Comparison of ENCODE assay signal across 8 cellular contexts in the genomic region with DNA sequence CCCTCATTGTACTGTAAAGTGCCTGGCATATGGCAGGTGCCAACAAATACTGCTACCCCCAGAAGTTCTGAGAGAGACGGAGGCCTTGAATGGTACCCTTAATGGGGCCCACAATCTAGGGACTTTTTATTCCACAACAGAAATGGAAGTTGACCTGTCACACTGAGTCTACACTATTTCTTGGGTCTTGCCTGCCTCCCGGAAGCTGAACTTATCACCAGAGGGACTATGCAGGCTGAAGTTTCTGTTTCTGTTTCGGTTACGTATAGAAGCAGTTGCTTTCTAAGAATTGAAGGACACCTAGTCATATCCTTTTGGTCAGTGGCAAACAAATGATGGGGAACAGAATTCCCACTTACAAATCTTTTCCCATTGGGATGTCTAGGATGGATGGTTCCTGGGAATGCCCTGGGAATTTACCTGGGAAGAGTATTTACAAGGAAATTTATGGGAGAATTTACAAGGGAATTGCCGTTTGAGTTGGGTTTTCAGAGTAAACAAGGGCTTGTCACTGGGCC.
DNase-seq lines count a peak whose midpoint lies in the region; ATAC-seq, FAIRE-seq and TF ChIP-seq lines count a peak whose summit lies in the region.

No MANE protein-coding gene starts in this region.

- H3K9me2 ChIP-seq in GM23248 (ENCODE audit: insufficient read depth) = no peaks in the 10 kb centered on the region

- no peaks in the 10 kb centered on the region for H3K36me3 Mint-ChIP-seq in dendritic cell treated with granulocyte-macrophage colony-stimulating factor and Interleukin-4, amounts not matched to agents 40 ng/mL and 50 ng/mL, for 4 days (ENCODE audit: low read depth)

- H3F3A ChIP-seq in GM23248 (ENCODE audit: insufficient read depth) = peaks cover 33% of the 10 kb centered on the region

- H3K27me3 ChIP-seq in GM23248 (replicated peaks; ENCODE audit: insufficient read depth) = no peaks in the 10 kb centered on the region

- no peaks in the 10 kb centered on the region for H3K9me3 ChIP-seq in GM23248 (ENCODE audit: low read depth)

- H3K27ac ChIP-seq in GM23248 = no peak overlapping the region

- no peak overlapping the region for H3K9ac ChIP-seq in GM23248

- H3K9me3 Mint-ChIP-seq in dendritic cell treated with granulocyte-macrophage colony-stimulating factor and Interleukin-4, amounts not matched to agents 40 ng/mL and 50 ng/mL, for 4 days = no peaks in the 10 kb centered on the region

- H3K4me3 ChIP-seq in LNCaP clone FGC (ENCODE audit: low read depth, low read length) = no peak overlapping the region
- H3K4me3 ChIP-seq in GM23248 = no peak overlapping the region

- no peak for TF ChIP-seq CTCF in LNCaP clone FGC (IDR thresholded peaks at IDR 0.05; ENCODE audit: control insufficient read depth, extremely low read depth, insufficient read depth)

- H3K27me3 Mint-ChIP-seq in dendritic cell treated with granulocyte-macrophage colony-stimulating factor and Interleukin-4, amounts not matched to agents 40 ng/mL and 50 ng/mL, for 4 days = no peaks in the 10 kb centered on the region

- no peak overlapping the region for H2AFZ ChIP-seq in GM23248

- 98 to 100% methylated on average over 5 of the region's 5 CpGs for WGBS in GM23248 (ENCODE audit: low coverage in 1 of 2, low lambda C conversion rate in 2 of 2, missing lambda C conversion rate in 2 of 2), 2 experiments

- peak; percentile 57 for DNase-seq in GM12892 (ENCODE audit: insufficient read length)
- peak; percentile 44 for DNase-seq in LNCaP clone FGC (ENCODE audit: low read depth)
- DNase-seq in KBM-7 = no peak
- DNase-seq in amygdala (lab: John Stamatoyannopoulos, UW) = no peak
- no peak for DNase-seq in GM23248
- DNase-seq in HK-2 (ENCODE audit: unreplicated experiment) = no peak

- intact Hi-C loops in dendritic cell treated with granulocyte-macrophage colony-stimulating factor and Interleukin-4, amounts not matched to agents 40 ng/mL and 50 ng/mL, for 4 days (cut with micrococcal nuclease) = no loop called here

- H4K20me1 ChIP-seq in GM23248 (ENCODE audit: insufficient read depth) = no peaks in the 10 kb centered on the region

- TF ChIP-seq POLR2A in GM12892 (IDR thresholded peaks at IDR 0.05; ENCODE audit: low read depth, low read length) = no peak; the same call in 1 of the 2 replicates

- peaks cover 12% of the 10 kb centered on the region for H3K4me1 Mint-ChIP-seq in dendritic cell treated with granulocyte-macrophage colony-stimulating factor and Interleukin-4, amounts not matched to agents 40 ng/mL and 50 ng/mL, for 4 days (ENCODE audit: low read depth)

- no peaks in the 10 kb centered on the region for H3K79me2 ChIP-seq in GM23248 (ENCODE audit: insufficient read depth)

- peak overlapping the region; percentile 45 for H3K27ac Mint-ChIP-seq in dendritic cell treated with granulocyte-macrophage colony-stimulating factor and Interleukin-4, amounts not matched to agents 40 ng/mL and 50 ng/mL, for 4 days

- no peak overlapping the region for H3K4me2 ChIP-seq in GM23248 (ENCODE audit: unreplicated experiment)

- no peaks in the 10 kb centered on the region for H3K36me3 ChIP-seq in GM23248 (ENCODE audit: low read depth)

- H3K4me3 Mint-ChIP-seq in dendritic cell treated with granulocyte-macrophage colony-stimulating factor and Interleukin-4, amounts not matched to agents 40 ng/mL and 50 ng/mL, for 4 days = peak overlapping the region; percentile 14

- peak; percentile 83 for ATAC-seq in GM21528 (IDR thresholded peaks at IDR 0.05; ENCODE audit: low FRiP score, unreplicated experiment)

- peaks cover 38% of the 10 kb centered on the region for H3K4me1 ChIP-seq in GM23248 (ENCODE audit: insufficient read depth)

- in situ Hi-C loops in KBM-7 (cut with MboI; ENCODE audit: low pct_unique_long_range_greater_than_20kb, low sequenced_read_pairs) = no loop called here
- in situ Hi-C loops in GM23248 (cut with MboI) = no loop called here

- peak; percentile 82 for FAIRE-seq in GM12892 (lab: Jason Lieb, UNC)

Comparison
In these comparisons a context has a peak if more than half of its experiments do, and no peak if none do; other contexts are left out.
1. DNase-seq: peak in GM12892 (single experiment) and LNCaP clone FGC (single experiment); none in KBM-7 (single experiment), amygdala (0 of 56), GM23248 (single experiment) and HK-2 (single experiment).